Comparison of ENCODE assay signal across 2 cellular contexts in the genomic region with DNA sequence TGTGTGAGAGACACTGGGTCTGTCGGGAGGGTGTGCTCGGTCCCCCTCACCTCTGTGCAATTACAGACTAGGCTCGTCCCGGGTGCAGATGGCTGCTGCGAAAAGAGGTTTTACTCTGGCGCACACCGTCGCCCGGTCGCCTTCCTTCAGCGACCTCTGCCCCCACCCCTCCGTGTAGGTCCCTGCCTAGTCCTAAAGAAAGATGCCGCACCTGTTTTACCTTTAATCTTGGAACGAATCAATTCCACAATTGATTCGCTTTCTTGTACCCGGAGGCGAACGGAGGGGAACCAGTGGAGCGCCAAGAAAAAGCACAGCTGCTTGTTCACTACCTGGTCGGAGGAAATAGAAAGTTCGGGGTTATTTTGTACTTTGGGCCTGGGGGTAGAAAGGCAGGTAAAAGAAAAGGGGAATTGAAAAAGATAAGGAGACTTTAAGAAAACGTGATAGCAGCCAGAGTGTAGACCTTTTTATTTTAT.
TF ChIP-seq lines count a peak whose summit lies in the region.

No MANE protein-coding gene starts in this region.

TF ChIP-seq in GM12878, 131 proteins besides CTCF, POLR2A, EP300 and RAD21 (continued from another document):
- TF ChIP-seq, protein P1, sequence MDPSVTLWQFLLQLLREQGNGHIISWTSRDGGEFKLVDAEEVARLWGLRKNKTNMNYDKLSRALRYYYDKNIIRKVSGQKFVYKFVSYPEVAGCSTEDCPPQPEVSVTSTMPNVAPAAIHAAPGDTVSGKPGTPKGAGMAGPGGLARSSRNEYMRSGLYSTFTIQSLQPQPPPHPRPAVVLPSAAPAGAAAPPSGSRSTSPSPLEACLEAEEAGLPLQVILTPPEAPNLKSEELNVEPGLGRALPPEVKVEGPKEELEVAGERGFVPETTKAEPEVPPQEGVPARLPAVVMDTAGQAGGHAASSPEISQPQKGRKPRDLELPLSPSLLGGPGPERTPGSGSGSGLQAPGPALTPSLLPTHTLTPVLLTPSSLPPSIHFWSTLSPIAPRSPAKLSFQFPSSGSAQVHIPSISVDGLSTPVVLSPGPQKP (IDR thresholded peaks at IDR 0.05; ENCODE audit: low read depth, low read length) = no peak
- TF ChIP-seq, protein P2, sequence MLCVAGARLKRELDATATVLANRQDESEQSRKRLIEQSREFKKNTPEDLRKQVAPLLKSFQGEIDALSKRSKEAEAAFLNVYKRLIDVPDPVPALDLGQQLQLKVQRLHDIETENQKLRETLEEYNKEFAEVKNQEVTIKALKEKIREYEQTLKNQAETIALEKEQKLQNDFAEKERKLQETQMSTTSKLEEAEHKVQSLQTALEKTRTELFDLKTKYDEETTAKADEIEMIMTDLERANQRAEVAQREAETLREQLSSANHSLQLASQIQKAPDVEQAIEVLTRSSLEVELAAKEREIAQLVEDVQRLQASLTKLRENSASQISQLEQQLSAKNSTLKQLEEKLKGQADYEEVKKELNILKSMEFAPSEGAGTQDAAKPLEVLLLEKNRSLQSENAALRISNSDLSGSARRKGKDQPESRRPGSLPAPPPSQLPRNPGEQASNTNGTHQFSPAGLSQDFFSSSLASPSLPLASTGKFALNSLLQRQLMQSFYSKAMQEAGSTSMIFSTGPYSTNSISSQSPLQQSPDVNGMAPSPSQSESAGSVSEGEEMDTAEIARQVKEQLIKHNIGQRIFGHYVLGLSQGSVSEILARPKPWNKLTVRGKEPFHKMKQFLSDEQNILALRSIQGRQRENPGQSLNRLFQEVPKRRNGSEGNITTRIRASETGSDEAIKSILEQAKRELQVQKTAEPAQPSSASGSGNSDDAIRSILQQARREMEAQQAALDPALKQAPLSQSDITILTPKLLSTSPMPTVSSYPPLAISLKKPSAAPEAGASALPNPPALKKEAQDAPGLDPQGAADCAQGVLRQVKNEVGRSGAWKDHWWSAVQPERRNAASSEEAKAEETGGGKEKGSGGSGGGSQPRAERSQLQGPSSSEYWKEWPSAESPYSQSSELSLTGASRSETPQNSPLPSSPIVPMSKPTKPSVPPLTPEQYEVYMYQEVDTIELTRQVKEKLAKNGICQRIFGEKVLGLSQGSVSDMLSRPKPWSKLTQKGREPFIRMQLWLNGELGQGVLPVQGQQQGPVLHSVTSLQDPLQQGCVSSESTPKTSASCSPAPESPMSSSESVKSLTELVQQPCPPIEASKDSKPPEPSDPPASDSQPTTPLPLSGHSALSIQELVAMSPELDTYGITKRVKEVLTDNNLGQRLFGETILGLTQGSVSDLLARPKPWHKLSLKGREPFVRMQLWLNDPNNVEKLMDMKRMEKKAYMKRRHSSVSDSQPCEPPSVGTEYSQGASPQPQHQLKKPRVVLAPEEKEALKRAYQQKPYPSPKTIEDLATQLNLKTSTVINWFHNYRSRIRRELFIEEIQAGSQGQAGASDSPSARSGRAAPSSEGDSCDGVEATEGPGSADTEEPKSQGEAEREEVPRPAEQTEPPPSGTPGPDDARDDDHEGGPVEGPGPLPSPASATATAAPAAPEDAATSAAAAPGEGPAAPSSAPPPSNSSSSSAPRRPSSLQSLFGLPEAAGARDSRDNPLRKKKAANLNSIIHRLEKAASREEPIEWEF (IDR thresholded peaks at IDR 0.05; ENCODE audit: insufficient replicate concordance, low read depth, low read length) = no peak
- TF ChIP-seq RUNX3 (IDR thresholded peaks at IDR 0.05; ENCODE audit: low read length) = 0 out of 2 replicates have a peak, but pooled peaks have one; percentile 5
- no peak for TF ChIP-seq ASH2L (IDR thresholded peaks at IDR 0.05; ENCODE audit: borderline replicate concordance, low read depth)
- TF ChIP-seq NFXL1 (IDR thresholded peaks at IDR 0.05; ENCODE audit: borderline replicate concordance) = no peak
- TF ChIP-seq ZNF622 (IDR thresholded peaks at IDR 0.05) = no peak
- 0 out of 2 replicates have a peak, but pooled peaks have one; percentile 23 for TF ChIP-seq TARDBP (IDR thresholded peaks at IDR 0.05; ENCODE audit: borderline replicate concordance)
TF ChIP-seq in GM12878: peak in this region for 4.

TF ChIP-seq in neural cell, 6 proteins besides CTCF, POLR2A, EP300 and RAD21 (continued from another document):
- TF ChIP-seq, protein P3, sequence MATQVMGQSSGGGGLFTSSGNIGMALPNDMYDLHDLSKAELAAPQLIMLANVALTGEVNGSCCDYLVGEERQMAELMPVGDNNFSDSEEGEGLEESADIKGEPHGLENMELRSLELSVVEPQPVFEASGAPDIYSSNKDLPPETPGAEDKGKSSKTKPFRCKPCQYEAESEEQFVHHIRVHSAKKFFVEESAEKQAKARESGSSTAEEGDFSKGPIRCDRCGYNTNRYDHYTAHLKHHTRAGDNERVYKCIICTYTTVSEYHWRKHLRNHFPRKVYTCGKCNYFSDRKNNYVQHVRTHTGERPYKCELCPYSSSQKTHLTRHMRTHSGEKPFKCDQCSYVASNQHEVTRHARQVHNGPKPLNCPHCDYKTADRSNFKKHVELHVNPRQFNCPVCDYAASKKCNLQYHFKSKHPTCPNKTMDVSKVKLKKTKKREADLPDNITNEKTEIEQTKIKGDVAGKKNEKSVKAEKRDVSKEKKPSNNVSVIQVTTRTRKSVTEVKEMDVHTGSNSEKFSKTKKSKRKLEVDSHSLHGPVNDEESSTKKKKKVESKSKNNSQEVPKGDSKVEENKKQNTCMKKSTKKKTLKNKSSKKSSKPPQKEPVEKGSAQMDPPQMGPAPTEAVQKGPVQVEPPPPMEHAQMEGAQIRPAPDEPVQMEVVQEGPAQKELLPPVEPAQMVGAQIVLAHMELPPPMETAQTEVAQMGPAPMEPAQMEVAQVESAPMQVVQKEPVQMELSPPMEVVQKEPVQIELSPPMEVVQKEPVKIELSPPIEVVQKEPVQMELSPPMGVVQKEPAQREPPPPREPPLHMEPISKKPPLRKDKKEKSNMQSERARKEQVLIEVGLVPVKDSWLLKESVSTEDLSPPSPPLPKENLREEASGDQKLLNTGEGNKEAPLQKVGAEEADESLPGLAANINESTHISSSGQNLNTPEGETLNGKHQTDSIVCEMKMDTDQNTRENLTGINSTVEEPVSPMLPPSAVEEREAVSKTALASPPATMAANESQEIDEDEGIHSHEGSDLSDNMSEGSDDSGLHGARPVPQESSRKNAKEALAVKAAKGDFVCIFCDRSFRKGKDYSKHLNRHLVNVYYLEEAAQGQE (IDR thresholded peaks at IDR 0.05; ENCODE audit: borderline replicate concordance) = no peak
- TF ChIP-seq SMC3 (conservative IDR thresholded peaks at IDR 0.05; ENCODE audit: poor library complexity) (no peak), TAF1 (IDR thresholded peaks at IDR 0.05; ENCODE audit: low read depth) (no peak), POLR2AphosphoS5 (IDR thresholded peaks at IDR 0.05) (no peak)
